In the genomic region with DNA sequence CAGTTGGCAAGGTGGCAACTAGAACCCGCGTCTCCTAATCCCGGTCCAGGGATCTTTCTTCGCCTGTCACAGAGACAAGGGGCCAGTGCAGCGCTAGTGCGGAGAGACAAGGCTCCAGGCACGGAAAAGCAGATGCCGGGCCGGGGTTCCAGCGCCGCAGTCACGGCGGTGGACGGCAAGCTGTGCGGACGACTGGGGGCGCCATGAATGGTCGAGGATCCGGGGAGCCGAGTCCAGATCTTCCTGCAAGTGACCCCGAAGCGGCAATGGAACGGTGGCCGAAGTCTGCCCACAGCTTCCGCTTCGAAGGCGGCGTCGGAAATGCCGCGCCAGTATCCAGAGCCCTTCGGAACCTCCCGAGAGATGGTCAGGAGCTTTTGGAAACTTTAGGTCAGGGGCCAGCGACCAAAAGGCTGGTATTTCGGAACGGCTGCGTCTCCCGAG, we compare ENCODE assay signal across 8 cellular contexts. TPM values are rescaled to one million over a fixed set of nuclear protein-coding genes. Genes with fewer than 3 reads are reported as not detected.
DNase-seq lines count a peak whose midpoint lies in the region; ATAC-seq lines count a peak whose summit lies in the region.

No MANE protein-coding gene starts in this region.

- peak overlapping the region; percentile 99 for H3K4me3 ChIP-seq in skeletal muscle cell (ENCODE audit: low read depth, low read length)

- intact Hi-C loops in left cardiac atrium (cut with DNase I): loop anchor here in 1 of 2 donors (2.0 to 10.0 kb wide), 2 partner anchors 31 to 197 kb away; a partner anchor contains a TSS

- peak; percentile 22 for ATAC-seq in GM19397 (IDR thresholded peaks at IDR 0.05; ENCODE audit: unreplicated experiment)
- ATAC-seq in HG03460 (IDR thresholded peaks at IDR 0.05; ENCODE audit: unreplicated experiment): peak; percentile 27
- peak; percentile 38 to 41 for ATAC-seq in left cardiac atrium

- DNase-seq in COR-L47 (lab: John Stamatoyannopoulos, UW) (peak; percentile 30), left cardiac atrium (no peak), skeletal muscle cell (ENCODE audit: low read depth) (peak; percentile 7), DMS79 (lab: John Stamatoyannopoulos, UW) (no peak)
- peak; percentile 5 for DNase-seq in activated gamma-delta T cell treated with anti-CD3 and anti-CD28 coated beads, Interleukin-2, amount 50 U/mL, for 16 hours (ENCODE audit: low read depth)
- DNase-seq in stimulated activated naive CD4-positive, alpha-beta T cell treated with Interleukin-2 at 50 U/mL for 16 hours (lab: John Stamatoyannopoulos, UW): no peak

RNA-seq across cellular contexts. Expression of a gene that starts 0.6 kb away (rescaled TPM):
- total RNA-seq in left cardiac atrium: 10 to 100 TPM; 15.3 to 23.3 TPM

RNA-seq across cellular contexts. Expression of a gene that starts 31.2 kb away (rescaled TPM):
- total RNA-seq in left cardiac atrium: 100 to 1,000 TPM; 173 to 199 TPM

RNA-seq across cellular contexts. Expression of a gene that starts 59.0 kb away (rescaled TPM):
- 100 to 1,000 TPM; 159 to 166 TPM for total RNA-seq in left cardiac atrium

RNA-seq across cellular contexts. Expression of a gene that starts 59.2 kb away (rescaled TPM):
- total RNA-seq in left cardiac atrium: 10 to 100 TPM; 15.6 to 30.2 TPM

Comparison
In these comparisons a context has a peak if more than half of its experiments do, and no peak if none do; other contexts are left out.
1. DNase-seq: peak in COR-L47 (single experiment), activated gamma-delta T cell treated with anti-CD3 and anti-CD28 coated beads, Interleukin-2, amount 50 U/mL, for 16 hours (single experiment) and skeletal muscle cell (single experiment); none in left cardiac atrium (single experiment), stimulated activated naive CD4-positive, alpha-beta T cell treated with Interleukin-2 at 50 U/mL for 16 hours (single experiment) and DMS79 (single experiment).
2. Peak in every context shown above with its lines, with median percentiles within 50 percentile points of each other: ATAC-seq.